23 cellular contexts compared by ENCODE assay signal in genomic region chr3:165439765-165440164, GRCh38.
DNase-seq lines count a peak whose midpoint lies in the region; ATAC-seq, FAIRE-seq and TF ChIP-seq lines count a peak whose summit lies in the region.
"Had no signal": no experiment of that assay in that cellular context is flagged by ENCODE, and none has a peak within 500 bp of the region (broad histone marks: within the 10 kb centered on the region; RNA-seq: fewer than 3 reads in every experiment).

No MANE protein-coding gene starts in this region.

- H2AFZ ChIP-seq in IMR-90 (replicated peaks; ENCODE audit: low read length, poor library complexity) (no peak overlapping the region), GM12878 (ENCODE audit: control insufficient read depth, low read depth, low read length) (peak overlapping the region; percentile 39; the same call in 1 of the 2 replicates), Karpas-422 (ENCODE audit: low read length) (no peak overlapping the region; the same call in 1 of the 2 replicates)
- H2AFZ ChIP-seq: GM23338 had no signal

- H3K4me1 ChIP-seq in breast epithelium (no peaks in the 10 kb centered on the region), IMR-90 (ENCODE audit: control insufficient read depth, insufficient read depth, low read length) (no peaks in the 10 kb centered on the region), GM12878 (ENCODE audit: control insufficient read depth, insufficient read depth, low read length) (no peaks in the 10 kb centered on the region), Karpas-422 (ENCODE audit: low read length) (no peaks in the 10 kb centered on the region)
- H3K4me1 ChIP-seq: adrenal gland, BE2C, Caco-2, upper lobe of right lung had no signal

- intact Hi-C loops in MCF 10A (cut with micrococcal nuclease), result no loop called here
- intact Hi-C loops in breast epithelium (cut with DNase I; ENCODE audit: low total_unique reads), result no loop called here
- intact Hi-C loops in IMR-90 (cut with micrococcal nuclease), result no loop called here
- intact Hi-C loops in GM12878 (cut with micrococcal nuclease; ENCODE audit: unreplicated experiment), result no loop called here

- H3K14ac ChIP-seq in IMR-90 (replicated peaks; ENCODE audit: low read depth, low read length), result no peak overlapping the region

- no peaks in the 10 kb centered on the region for H3K36me3 Mint-ChIP-seq in MCF 10A (ENCODE audit: insufficient read depth, unreplicated experiment)
- H3K36me3 Mint-ChIP-seq: naive thymus-derived CD8-positive, alpha-beta T cell had no signal

- in situ Hi-C loops in IMR-90 (cut with MboI; ENCODE audit: low sequenced_read_pairs) (no loop called here), GM12878 (cut with MboI) (no loop called here)

- H4K20me1 ChIP-seq in IMR-90 (ENCODE audit: insufficient read depth, low read length) (no peaks in the 10 kb centered on the region), GM12878 (ENCODE audit: control insufficient read depth, insufficient read depth) (no peaks in the 10 kb centered on the region), Karpas-422 (ENCODE audit: insufficient read depth, low read depth, low read length) (no peaks in the 10 kb centered on the region)

- no peak overlapping the region for H2BK15ac ChIP-seq in IMR-90 (ENCODE audit: low read depth, low read length)

- SMC1A ChIA-PET in GM12878 (lab: Charles Lee; ENCODE audit: uncharacterized antibody, unreplicated experiment), result interaction anchor here (0.8 to 2.5 kb wide), 14 partner anchors 11 to 402 kb away, joined by 3 to 9 read pairs (median 3); no protein-coding TSS in a partner anchor

- no peaks in the 10 kb centered on the region for H3K27me3 ChIP-seq in breast epithelium
- H3K27me3 ChIP-seq in IMR-90 (ENCODE audit: control insufficient read depth, insufficient read depth, low read length), result no peaks in the 10 kb centered on the region
- no peaks in the 10 kb centered on the region for H3K27me3 ChIP-seq in GM12878 (replicated peaks in 1 of 2; ENCODE audit: control insufficient read depth in 2 of 2, insufficient read depth in 2 of 2, low read length in 1 of 2)
- no peaks in the 10 kb centered on the region for H3K27me3 ChIP-seq in Karpas-422 (ENCODE audit: low read length)
- H3K27me3 ChIP-seq: adrenal gland, BE2C, cardiac muscle cell, upper lobe of right lung had no signal

- no peak overlapping the region for H3K23ac ChIP-seq in IMR-90 (ENCODE audit: low read depth, low read length)

- peak overlapping the region; percentile 17 for H3K27ac Mint-ChIP-seq in MCF 10A (ENCODE audit: low read depth, unreplicated experiment)
- H3K27ac Mint-ChIP-seq: GM23338; naive thymus-derived CD8-positive, alpha-beta T cell; T-helper 1 cell treated with Interleukin-12 subunit alpha and Interleukin-12 subunit beta and Interleukin-4 antibody, amounts not matched to agents 30 μg/mL and 1 μg/mL, for 36 hours had no signal

- TF ChIP-seq CTCF in MCF 10A (IDR thresholded peaks at IDR 0.05; ENCODE audit: unreplicated experiment), result no peak
- no peak for TF ChIP-seq CTCF in breast epithelium (IDR thresholded peaks at IDR 0.05)
- TF ChIP-seq CTCF in IMR-90 (conservative IDR thresholded peaks at IDR 0.05; ENCODE audit: low read depth, low read length), result no peak
- TF ChIP-seq CTCF in GM12878 (IDR thresholded peaks at IDR 0.05 in 2 of 3, conservative IDR thresholded peaks at IDR 0.05 in 1 of 3; ENCODE audit: control insufficient read depth in 2 of 3, extremely low read depth in 1 of 3, insufficient read depth in 1 of 3, low read depth in 3 of 3, low read length in 3 of 3), result no peak

- H3K4me3 ChIP-seq in breast epithelium (no peak overlapping the region), IMR-90 (ENCODE audit: insufficient read depth, low read depth, low read length) (no peak overlapping the region), GM12878 (no peak overlapping the region), Karpas-422 (ENCODE audit: low read length) (no peak overlapping the region)
- H3K4me3 ChIP-seq: adrenal gland, cardiac muscle cell, GM23338, upper lobe of right lung had no signal

- H3K9me3 ChIP-seq in breast epithelium, result no peaks in the 10 kb centered on the region
- H3K9me3 ChIP-seq in IMR-90 (ENCODE audit: control insufficient read depth, insufficient read depth, low read length), result peaks cover 1% of the 10 kb centered on the region; the same call in 1 of the 2 replicates
- no peaks in the 10 kb centered on the region; the same call in 2 of the 3 replicates for H3K9me3 ChIP-seq in GM12878 (replicated peaks; ENCODE audit: control insufficient read depth, insufficient read depth, low read length)
- H3K9me3 ChIP-seq in Karpas-422 (ENCODE audit: low read length), result 0 out of 2 replicates have a peak, but pooled peaks cover 4% of the 10 kb centered on the region
- H3K9me3 ChIP-seq: adrenal gland, BE2C, Caco-2, upper lobe of right lung had no signal

- H3K27me3 Mint-ChIP-seq in MCF 10A (ENCODE audit: insufficient read depth, unreplicated experiment), result no peaks in the 10 kb centered on the region
- H3K27me3 Mint-ChIP-seq: naive thymus-derived CD8-positive, alpha-beta T cell had no signal

- POLR2A ChIA-PET in MCF 10A (lab: Yijun Ruan, JAX) (no interaction called here), IMR-90 (lab: Charles Lee; ENCODE audit: unreplicated experiment) (no interaction called here), GM12878 (lab: Charles Lee) (no interaction called here)

- RAD21 ChIA-PET in GM12878 (lab: Charles Lee; ENCODE audit: unreplicated experiment), result interaction anchor here (0.7 to 3.4 kb wide), 8 partner anchors 13 to 397 kb away, joined by 3 to 17 read pairs (median 3); partner anchors contain the start of gene BCHE

- no peak overlapping the region for H4K91ac ChIP-seq in IMR-90 (ENCODE audit: insufficient read depth, low read depth, low read length)

- no peak overlapping the region for H2AK9ac ChIP-seq in IMR-90 (replicated peaks; ENCODE audit: low read depth, low read length, poor library complexity)

- H3K4ac ChIP-seq in IMR-90 (ENCODE audit: low read depth, low read length), result no peak overlapping the region

- no peak overlapping the region for H3K9ac ChIP-seq in IMR-90 (ENCODE audit: low read depth, low read length)
- no peak overlapping the region for H3K9ac ChIP-seq in GM12878 (ENCODE audit: control insufficient read depth, insufficient read depth, low read length)
- no peak overlapping the region for H3K9ac ChIP-seq in Karpas-422 (ENCODE audit: low read length)

- dilution Hi-C loops in IMR-90 (cut with HindIII; ENCODE audit: low sequenced_read_pairs, unreplicated experiment), result no loop called here

- H3K9me2 ChIP-seq in Karpas-422 (replicated peaks; ENCODE audit: insufficient read depth, low read length), result no peaks in the 10 kb centered on the region

- CTCF ChIA-PET in MCF 10A (lab: Yijun Ruan, JAX), result interaction anchor here (0.6 kb wide), 1 partner anchor 118 kb away, joined by 4 read pairs; no protein-coding TSS in a partner anchor
- CTCF ChIA-PET in IMR-90 (lab: Yijun Ruan, JAX), result no interaction called here
- CTCF ChIA-PET in GM12878 (lab: Yijun Ruan, JAX), result interaction anchor here (0.6 to 1.5 kb wide), 7 partner anchors 20 to 185 kb away, joined by 3 to 5 read pairs (median 3); no protein-coding TSS in a partner anchor

- TF ChIP-seq RAD21 in IMR-90 (IDR thresholded peaks at IDR 0.05; ENCODE audit: low read length) (no peak), GM12878 (IDR thresholded peaks at IDR 0.05; ENCODE audit: insufficient read depth, low read depth, low read length) (no peak)

- no peak for ATAC-seq in IMR-90 (ENCODE audit: low read depth)
- ATAC-seq in GM12878, result peak; percentile 82
- no peak for ATAC-seq in HG02678 (IDR thresholded peaks at IDR 0.05; ENCODE audit: unreplicated experiment)
- ATAC-seq: GM23338; naive thymus-derived CD8-positive, alpha-beta T cell; upper lobe of right lung had no signal

- no peak for DNase-seq in MCF 10A (ENCODE audit: unreplicated experiment)
- DNase-seq in breast epithelium (ENCODE audit: low spot score in 2 of 2), result no peak
- peak; percentile 22 for DNase-seq in IMR-90
- peak; percentile 7 for DNase-seq in GM12878 (ENCODE audit: low read depth, low spot score)
- no peak for DNase-seq in cerebellar cortex (ENCODE audit: low spot score)
- DNase-seq in NCI-H526 treated with DMSO at 0.1 percent for 48 hours (lab: John Stamatoyannopoulos, UW), result no peak
- DNase-seq in Karpas-422, result no peak
- DNase-seq: activated CD4-positive, alpha-beta T cell treated with anti-CD3 and anti-CD28 coated beads, Interleukin-2, amount 50 U/mL, for 1 hour; activated effector memory CD4-positive, alpha-beta T cell treated with Interleukin-2 at 50 U/mL for 16 hours; adrenal gland; BE2C; Caco-2; erythroblast; naive thymus-derived CD8-positive, alpha-beta T cell; NCI-H524 treated with DMSO at 0.1 percent for 48 hours; SHP77 treated with DMSO at 0.1 percent for 48 hours; stimulated activated CD4-positive, alpha-beta T cell treated with anti-CD3 and anti-CD28 coated beads, Interleukin-12 subunit alpha, Interleukin-12 subunit beta, amount 100 ng/mL, for 4 hours; upper lobe of right lung had no signal

- TF ChIP-seq EP300 in GM12878 (IDR thresholded peaks at IDR 0.05; ENCODE audit: borderline replicate concordance in 1 of 2, control insufficient read depth in 1 of 2, low read depth in 2 of 2, low read length in 2 of 2), result no peak

- no peak overlapping the region for H3K4me2 ChIP-seq in IMR-90 (ENCODE audit: low read depth, low read length)
- H3K4me2 ChIP-seq in GM12878 (ENCODE audit: control insufficient read depth, insufficient read depth), result peak overlapping the region; percentile 30; the same call in 1 of the 2 replicates
- H3K4me2 ChIP-seq in Karpas-422 (ENCODE audit: low read depth, low read length, poor library complexity, severe bottlenecking), result no peak overlapping the region
- H3K4me2 ChIP-seq: GM23338 had no signal

- no peaks in the 10 kb centered on the region for H3K79me1 ChIP-seq in IMR-90 (ENCODE audit: low read depth in 1 of 2, low read length in 2 of 2)

- no TSS peak for BruUV-seq in MCF 10A (replicated peaks; lab: Mats Ljungman, UMichigan)
- BruUV-seq in IMR-90 (replicated peaks; lab: Mats Ljungman, UMichigan), result no TSS peak
- no TSS peak for BruUV-seq in GM12878 (replicated peaks; lab: Mats Ljungman, UMichigan)

- H3K36me3 ChIP-seq in breast epithelium (no peaks in the 10 kb centered on the region), IMR-90 (ENCODE audit: control insufficient read depth, insufficient read depth, low read length) (no peaks in the 10 kb centered on the region), GM12878 (ENCODE audit: control insufficient read depth in 2 of 2, insufficient read depth in 2 of 2, low read length in 1 of 2) (no peaks in the 10 kb centered on the region), Karpas-422 (ENCODE audit: insufficient read depth, low read length) (no peaks in the 10 kb centered on the region)
- H3K36me3 ChIP-seq: adrenal gland, BE2C, cardiac muscle cell, upper lobe of right lung had no signal

- H2BK20ac ChIP-seq in IMR-90 (ENCODE audit: low read depth, low read length), result no peak overlapping the region

- no peak overlapping the region for H3K56ac ChIP-seq in IMR-90 (ENCODE audit: extremely low read depth, insufficient read depth, low read length)

- no peak overlapping the region for H2BK5ac ChIP-seq in IMR-90 (ENCODE audit: low read depth, low read length, poor library complexity, severe bottlenecking)

- H3K27ac ChIP-seq in breast epithelium (no peak overlapping the region), IMR-90 (ENCODE audit: insufficient read depth, low read length) (no peak overlapping the region), GM12878 (ENCODE audit: control insufficient read depth, insufficient read depth) (peak overlapping the region; percentile 61), Karpas-422 (ENCODE audit: low read length) (no peak overlapping the region)
- H3K27ac ChIP-seq: 22Rv1, adrenal gland, cardiac muscle cell, upper lobe of right lung had no signal

- H2BK120ac ChIP-seq in IMR-90 (ENCODE audit: low read depth, low read length), result no peak overlapping the region

- H3K9me1 ChIP-seq in IMR-90 (ENCODE audit: insufficient read depth, low read length), result no peaks in the 10 kb centered on the region

- H4K5ac ChIP-seq in IMR-90 (ENCODE audit: low read depth, low read length), result no peak overlapping the region

- peak; percentile 54 for FAIRE-seq in GM12878 (lab: Jason Lieb, UNC)

- TF ChIP-seq POLR2A in breast epithelium (IDR thresholded peaks at IDR 0.05) (no peak), IMR-90 (IDR thresholded peaks at IDR 0.05; ENCODE audit: low read depth, low read length) (no peak), GM12878 (IDR thresholded peaks at IDR 0.05; ENCODE audit: low read depth, low read length) (no peak)

- WGBS in IMR-90 (ENCODE audit: extremely low coverage in 2 of 2, insufficient read length in 1 of 2), 2 experiments, result no CpG with 5 or more reads among the region's 2 CpGs
- 0% methylated on average over 2 of the region's 2 CpGs for WGBS in GM12878 (ENCODE audit: insufficient coverage, insufficient replicate concordance, low lambda C conversion rate, missing lambda C conversion rate)

- H3K18ac ChIP-seq in IMR-90 (ENCODE audit: low read depth, low read length), result no peak overlapping the region

- H3K9me3 Mint-ChIP-seq in MCF 10A (ENCODE audit: unreplicated experiment), result peaks cover 5% of the 10 kb centered on the region

- no peaks in the 10 kb centered on the region for H3K79me2 ChIP-seq in GM12878 (ENCODE audit: control insufficient read depth, insufficient read depth, low read length)
- no peaks in the 10 kb centered on the region for H3K79me2 ChIP-seq in Karpas-422 (ENCODE audit: low read length)

- no peak overlapping the region for H2AK5ac ChIP-seq in IMR-90 (ENCODE audit: low read depth, low read length)

- H4K8ac ChIP-seq in IMR-90 (ENCODE audit: low read depth in 2 of 2, low read length in 2 of 2), result no peak overlapping the region

- H3K4me1 Mint-ChIP-seq in MCF 10A (ENCODE audit: insufficient read depth, unreplicated experiment), result peaks cover 7% of the 10 kb centered on the region
- H3K4me1 Mint-ChIP-seq: naive thymus-derived CD8-positive, alpha-beta T cell had no signal

- peak overlapping the region; percentile 12 for H3K4me3 Mint-ChIP-seq in MCF 10A (ENCODE audit: unreplicated experiment)
- H3K4me3 Mint-ChIP-seq: GM23338; naive thymus-derived CD8-positive, alpha-beta T cell; T-helper 1 cell treated with Interleukin-12 subunit alpha and Interleukin-12 subunit beta and Interleukin-4 antibody, amounts not matched to agents 30 μg/mL and 1 μg/mL, for 36 hours had no signal

Comparison
In these comparisons a context has a peak if more than half of its experiments do, and no peak if none do; other contexts are left out.
1. DNase-seq: peak in IMR-90 (single experiment) and GM12878 (single experiment); none in MCF 10A (single experiment), breast epithelium (0 of 2), cerebellar cortex (single experiment), NCI-H526 treated with DMSO at 0.1 percent for 48 hours (single experiment) and Karpas-422 (single experiment).